8 cellular contexts compared by ENCODE assay signal in genomic region chr12:110677206-110677911, GRCh38. TPM values are rescaled to one million over a fixed set of nuclear protein-coding genes. Genes with fewer than 3 reads are reported as not detected.
DNase-seq lines count a peak whose midpoint lies in the region; ATAC-seq and TF ChIP-seq lines count a peak whose summit lies in the region.

No MANE protein-coding gene starts in this region.

- intact Hi-C loops in CD8-positive, alpha-beta T cell (cut with DNase I, micrococcal nuclease): no loop called here

- peaks cover 30% of the 10 kb centered on the region for H3K4me1 Mint-ChIP-seq in CD8-positive, alpha-beta T cell (ENCODE audit: low read depth)
- peaks cover 65% of the 10 kb centered on the region for H3K4me1 Mint-ChIP-seq in activated naive CD8-positive, alpha-beta T cell treated with anti-CD3 and anti-CD28 coated beads, Interleukin-2, amount 50 U/mL, for 24 hours
- peaks cover 71% of the 10 kb centered on the region for H3K4me1 Mint-ChIP-seq in stimulated activated naive CD8-positive, alpha-beta T cell treated with anti-CD3 and anti-CD28 coated beads, Interleukin-15, amount 100 ng/mL, for 72 hours
- H3K4me1 Mint-ChIP-seq in type B pancreatic cell (ENCODE audit: unreplicated experiment): no peaks in the 10 kb centered on the region

- H3K4me3 ChIP-seq in CD8-positive, alpha-beta T cell (ENCODE audit: low read depth, low read length): no peak overlapping the region

- peaks cover 15% of the 10 kb centered on the region for H3K36me3 Mint-ChIP-seq in CD8-positive, alpha-beta T cell
- H3K36me3 Mint-ChIP-seq in activated naive CD8-positive, alpha-beta T cell treated with anti-CD3 and anti-CD28 coated beads, Interleukin-2, amount 50 U/mL, for 24 hours (ENCODE audit: low read depth): peaks cover 32% of the 10 kb centered on the region
- H3K36me3 Mint-ChIP-seq in type B pancreatic cell: no peaks in the 10 kb centered on the region

- POLR2A ChIA-PET in CD8-positive, alpha-beta T cell (lab: Charles Lee): interaction anchor here (2.1 to 2.6 kb wide), 2 partner anchors 10 to 12 kb away, joined by 7 to 9 read pairs; partner anchors contain the start of gene HVCN1

- H3K27me3 Mint-ChIP-seq in CD8-positive, alpha-beta T cell (ENCODE audit: low read depth): no peaks in the 10 kb centered on the region
- H3K27me3 Mint-ChIP-seq in activated naive CD8-positive, alpha-beta T cell treated with anti-CD3 and anti-CD28 coated beads, Interleukin-2, amount 50 U/mL, for 24 hours: no peaks in the 10 kb centered on the region
- H3K27me3 Mint-ChIP-seq in stimulated activated naive CD8-positive, alpha-beta T cell treated with anti-CD3 and anti-CD28 coated beads, Interleukin-15, amount 100 ng/mL, for 72 hours: no peaks in the 10 kb centered on the region
- no peaks in the 10 kb centered on the region for H3K27me3 Mint-ChIP-seq in type B pancreatic cell

- no peaks in the 10 kb centered on the region for H3K27me3 ChIP-seq in CD8-positive, alpha-beta T cell (ENCODE audit: insufficient read depth, low read length)

- no peak for TF ChIP-seq CTCF in CD8-positive, alpha-beta T cell (IDR thresholded peaks at IDR 0.05)
- TF ChIP-seq CTCF in type B pancreatic cell (conservative IDR thresholded peaks at IDR 0.05): no peak

- H3K9me3 Mint-ChIP-seq in CD8-positive, alpha-beta T cell: peaks cover 2% of the 10 kb centered on the region
- H3K9me3 Mint-ChIP-seq in activated naive CD8-positive, alpha-beta T cell treated with anti-CD3 and anti-CD28 coated beads, Interleukin-2, amount 50 U/mL, for 24 hours: peaks cover 5% of the 10 kb centered on the region
- peaks cover 4 to 8% of the 10 kb centered on the region in 2 donors for H3K9me3 Mint-ChIP-seq in stimulated activated naive CD8-positive, alpha-beta T cell treated with anti-CD3 and anti-CD28 coated beads, Interleukin-15, amount 100 ng/mL, for 72 hours
- H3K9me3 Mint-ChIP-seq in type B pancreatic cell: no peaks in the 10 kb centered on the region

- ATAC-seq in CD8-positive, alpha-beta T cell: peak; percentile 52
- ATAC-seq in GM19438 (IDR thresholded peaks at IDR 0.05; ENCODE audit: low read depth, unreplicated experiment): peak; percentile 69
- ATAC-seq in HG03378 (IDR thresholded peaks at IDR 0.05; ENCODE audit: unreplicated experiment): peak; percentile 70
- peak; percentile 55 for ATAC-seq in activated naive CD8-positive, alpha-beta T cell treated with anti-CD3 and anti-CD28 coated beads, Interleukin-2, amount 50 U/mL, for 24 hours
- peak; percentile 75 for ATAC-seq in stimulated activated naive CD8-positive, alpha-beta T cell treated with anti-CD3 and anti-CD28 coated beads, Interleukin-15, amount 100 ng/mL, for 72 hours

- H3K4me1 ChIP-seq in CD8-positive, alpha-beta T cell (ENCODE audit: insufficient read depth, low read length): peaks cover 34% of the 10 kb centered on the region

- CTCF ChIA-PET in CD8-positive, alpha-beta T cell (lab: Charles Lee): interaction anchor here (0.5 to 1.5 kb wide), 5 partner anchors 12 to 413 kb away, joined by 3 to 4 read pairs (median 3); partner anchors contain the start of genes FAM216A, GPN3 and TCTN1

- peak in 3 of 7 experiments; percentile 20 to 61 (median 34) for DNase-seq in CD8-positive, alpha-beta T cell
- DNase-seq in activated naive CD8-positive, alpha-beta T cell treated with anti-CD3 and anti-CD28 coated beads, Interleukin-2, amount 50 U/mL, for 24 hours: no peak
- peak in 1 of 2 donors; percentile 17 for DNase-seq in stimulated activated naive CD8-positive, alpha-beta T cell treated with anti-CD3 and anti-CD28 coated beads, Interleukin-15, amount 100 ng/mL, for 72 hours
- DNase-seq in foreskin melanocyte (no peak), type B pancreatic cell (ENCODE audit: extremely low spot score, unreplicated experiment) (no peak), NCI-H1694 (lab: John Stamatoyannopoulos, UW) (no peak)

- H3K36me3 ChIP-seq in CD8-positive, alpha-beta T cell (ENCODE audit: insufficient read depth, low read length): no peaks in the 10 kb centered on the region

- no peaks in the 10 kb centered on the region for H3K9me3 ChIP-seq in CD8-positive, alpha-beta T cell (ENCODE audit: low read length)

- peak overlapping the region; percentile 70 for H3K4me3 Mint-ChIP-seq in CD8-positive, alpha-beta T cell
- peak overlapping the region; percentile 6 for H3K4me3 Mint-ChIP-seq in activated naive CD8-positive, alpha-beta T cell treated with anti-CD3 and anti-CD28 coated beads, Interleukin-2, amount 50 U/mL, for 24 hours
- H3K4me3 Mint-ChIP-seq in stimulated activated naive CD8-positive, alpha-beta T cell treated with anti-CD3 and anti-CD28 coated beads, Interleukin-15, amount 100 ng/mL, for 72 hours: peak overlapping the region; percentile 55 to 60
- H3K4me3 Mint-ChIP-seq in type B pancreatic cell: no peak overlapping the region

- peak overlapping the region; percentile 1 for H3K27ac ChIP-seq in CD8-positive, alpha-beta T cell (ENCODE audit: low read depth, low read length)

- H3K27ac Mint-ChIP-seq in CD8-positive, alpha-beta T cell: peak overlapping the region; percentile 84
- H3K27ac Mint-ChIP-seq in activated naive CD8-positive, alpha-beta T cell treated with anti-CD3 and anti-CD28 coated beads, Interleukin-2, amount 50 U/mL, for 24 hours: peak overlapping the region; percentile 55
- peak overlapping the region; percentile 2 to 88 for H3K27ac Mint-ChIP-seq in stimulated activated naive CD8-positive, alpha-beta T cell treated with anti-CD3 and anti-CD28 coated beads, Interleukin-15, amount 100 ng/mL, for 72 hours
- no peak overlapping the region for H3K27ac Mint-ChIP-seq in type B pancreatic cell

RNA-seq across cellular contexts. Expression of gene HVCN1, which starts 11.6 kb away (rescaled TPM):
- total RNA-seq in CD8-positive, alpha-beta T cell: 1 to 10 TPM; 3.0 to 3.8 TPM
- total RNA-seq in type B pancreatic cell (ENCODE audit: low replicate concordance): 0.64 and 3.1 TPM in 2 replicates
